Comparison of ENCODE assay signal across 8 cellular contexts in genomic region chr3:178226094-178226493, GRCh38.
"Had no signal": no experiment of that assay in that cellular context is flagged by ENCODE, and none has a peak within 500 bp of the region (broad histone marks: within the 10 kb centered on the region; RNA-seq: fewer than 3 reads in every experiment).

No MANE protein-coding gene starts in this region.

- ATAC-seq: GM12878 had no signal

- FAIRE-seq: G401.6, GM12878, GM12891, GM12892, GM18507, GM19239 had no signal

- DNase-seq: GDM1, GF-D8 had no signal

- H3K4me3 ChIP-seq: GM12878 had no signal
